18 cellular contexts compared by ENCODE assay signal in genomic region chr6:145042559-145042958, GRCh38.
A peak's percentile ranks its signal among the peaks of the same experiment; 100 is the strongest.
DNase-seq lines count a peak whose midpoint lies in the region; ATAC-seq, FAIRE-seq and TF ChIP-seq lines count a peak whose summit lies in the region.
"Had no signal": no experiment of that assay in that cellular context is flagged by ENCODE, and none has a peak within 500 bp of the region (broad histone marks: within the 10 kb centered on the region; RNA-seq: fewer than 3 reads in every experiment).

No MANE protein-coding gene starts in this region.

- no peak overlapping the region for H2BK5ac ChIP-seq in mesendoderm (ENCODE audit: low read length)

- H3K9ac ChIP-seq in GM12878 (ENCODE audit: control insufficient read depth, insufficient read depth, low read length) (no peak overlapping the region), mesendoderm (ENCODE audit: low read length) (no peak overlapping the region)

- H3K23ac ChIP-seq in mesendoderm (ENCODE audit: low read length) = no peak overlapping the region

- SMC1A ChIA-PET in GM12878 (lab: Charles Lee; ENCODE audit: uncharacterized antibody, unreplicated experiment) = interaction anchor here (0.7 to 0.8 kb wide), 2 partner anchors 326 to 457 kb away, joined by 3 read pairs; no protein-coding TSS in a partner anchor

- TF ChIP-seq EP300 in GM12878 (IDR thresholded peaks at IDR 0.05; ENCODE audit: borderline replicate concordance in 1 of 2, control insufficient read depth in 1 of 2, low read depth in 2 of 2, low read length in 2 of 2) = no peak

- no peak overlapping the region for H3K56ac ChIP-seq in mesendoderm (ENCODE audit: low read length)

- no peak for TF ChIP-seq RAD21 in GM12878 (IDR thresholded peaks at IDR 0.05; ENCODE audit: insufficient read depth, low read depth, low read length)

- H3K4me3 ChIP-seq in GM12878 (no peak overlapping the region), mesendoderm (ENCODE audit: low read length) (no peak overlapping the region)
- H3K4me3 ChIP-seq: suprapubic skin had no signal

- H2AFZ ChIP-seq in GM12878 (ENCODE audit: control insufficient read depth, low read depth, low read length) = no peak overlapping the region

- no peaks in the 10 kb centered on the region for H3K4me1 ChIP-seq in GM12878 (ENCODE audit: control insufficient read depth, insufficient read depth, low read length)
- H3K4me1 ChIP-seq in mesendoderm (ENCODE audit: control insufficient read depth, low read depth, low read length) = peaks cover 2% of the 10 kb centered on the region
- H3K4me1 ChIP-seq: suprapubic skin had no signal

- BruUV-seq in GM12878 (replicated peaks; lab: Mats Ljungman, UMichigan) = no TSS peak

- RAD21 ChIA-PET in GM12878 (lab: Charles Lee; ENCODE audit: unreplicated experiment) = no interaction called here

- H3K27ac ChIP-seq in GM12878 (ENCODE audit: control insufficient read depth, insufficient read depth) (no peak overlapping the region), mesendoderm (ENCODE audit: low read depth, low read length) (no peak overlapping the region)
- H3K27ac ChIP-seq: suprapubic skin had no signal

- H3K36me3 ChIP-seq in GM12878 (ENCODE audit: control insufficient read depth in 2 of 2, insufficient read depth in 2 of 2, low read length in 1 of 2) (no peaks in the 10 kb centered on the region), mesendoderm (ENCODE audit: control insufficient read depth, insufficient read depth, low read length) (no peaks in the 10 kb centered on the region)
- H3K36me3 ChIP-seq: suprapubic skin had no signal

- DNase-seq in NCI-H748 (lab: John Stamatoyannopoulos, UW; ENCODE audit: unreplicated experiment) (peak; percentile 10), NCI-H748 treated with DMSO at 0.1 percent for 48 hours (lab: John Stamatoyannopoulos, UW) (no peak), HT-29 (ENCODE audit: low spot score) (peak; percentile 16), GM12878 (ENCODE audit: low read depth, low spot score) (no peak), mesendoderm (peak; percentile 34), HPDE6-E6E7 (ENCODE audit: extremely low spot score) (no peak), activated gamma-delta T cell (lab: John Stamatoyannopoulos, UW) (no peak)
- DNase-seq: activated CD4-positive, CD25-positive, alpha-beta regulatory T cell treated with anti-CD3 and anti-CD28 coated beads, Interleukin-2, amount 50 U/mL, for 72 hours; activated T-cell treated with anti-CD3 and anti-CD28 coated beads for 4 hours; effector memory CD4-positive, alpha-beta T cell; foreskin fibroblast; Kasumi-1; NCI-H446 treated with DMSO at 0.1 percent for 48 hours; retina; stimulated activated CD4-positive, alpha-beta T cell treated with anti-CD3 and anti-CD28 coated beads, Interleukin-1b, Interleukin-23, amount 100 ng/mL, for 48 hours had no signal

- TF ChIP-seq CTCF in GM12878 (IDR thresholded peaks at IDR 0.05 in 2 of 3, conservative IDR thresholded peaks at IDR 0.05 in 1 of 3; ENCODE audit: control insufficient read depth in 2 of 3, extremely low read depth in 1 of 3, insufficient read depth in 1 of 3, low read depth in 3 of 3, low read length in 3 of 3) = peak in 2 of 3 experiments; percentile 5 to 25; a peak in 2 of 6 replicates

- H2AK5ac ChIP-seq in mesendoderm (ENCODE audit: low read length) = no peak overlapping the region

- H4K5ac ChIP-seq in mesendoderm (ENCODE audit: low read length) = no peak overlapping the region

- no peak overlapping the region for H3K4ac ChIP-seq in mesendoderm (ENCODE audit: low read depth, low read length)

- POLR2A ChIA-PET in GM12878 (lab: Charles Lee) = no interaction called here

- intact Hi-C loops in GM12878 (cut with micrococcal nuclease; ENCODE audit: unreplicated experiment) = no loop called here

- no peak overlapping the region for H4K8ac ChIP-seq in mesendoderm (ENCODE audit: low read depth, low read length)

- no peak overlapping the region for H3K4me2 ChIP-seq in GM12878 (ENCODE audit: control insufficient read depth, insufficient read depth)
- H3K4me2 ChIP-seq in mesendoderm (ENCODE audit: low read length) = no peak overlapping the region

- TF ChIP-seq POLR2A in GM12878 (IDR thresholded peaks at IDR 0.05; ENCODE audit: low read depth, low read length) = no peak

- in situ Hi-C loops in GM12878 (cut with MboI) = no loop called here

- H3K9me3 ChIP-seq in GM12878 (replicated peaks; ENCODE audit: control insufficient read depth, insufficient read depth, low read length) = no peaks in the 10 kb centered on the region
- H3K9me3 ChIP-seq: suprapubic skin had no signal

- no peak for FAIRE-seq in GM12878 (lab: Jason Lieb, UNC)

- no peak overlapping the region for H2BK15ac ChIP-seq in mesendoderm (replicated peaks; ENCODE audit: low read depth)

- no peaks in the 10 kb centered on the region for H3K79me2 ChIP-seq in GM12878 (ENCODE audit: control insufficient read depth, insufficient read depth, low read length)
- H3K79me2 ChIP-seq in mesendoderm (ENCODE audit: control insufficient read depth, insufficient read depth, low read length) = no peaks in the 10 kb centered on the region

- H3K27me3 ChIP-seq in GM12878 (replicated peaks in 1 of 2; ENCODE audit: control insufficient read depth in 2 of 2, insufficient read depth in 2 of 2, low read length in 1 of 2) = no peaks in the 10 kb centered on the region
- no peaks in the 10 kb centered on the region for H3K27me3 ChIP-seq in mesendoderm (ENCODE audit: insufficient read depth, low read length, poor library complexity)
- H3K27me3 ChIP-seq: suprapubic skin had no signal

- WGBS in GM12878 (ENCODE audit: insufficient coverage, insufficient replicate concordance, low lambda C conversion rate, missing lambda C conversion rate) = 62% methylated on average over 5 of the region's 5 CpGs
- no CpG with 5 or more reads among the region's 5 CpGs for WGBS in mesendoderm (ENCODE audit: extremely low coverage, insufficient coverage, low lambda C conversion rate)

- no peaks in the 10 kb centered on the region for H4K20me1 ChIP-seq in GM12878 (ENCODE audit: control insufficient read depth, insufficient read depth)

- H3K79me1 ChIP-seq in mesendoderm (ENCODE audit: low read length) = no peaks in the 10 kb centered on the region

- no peak overlapping the region for H2BK120ac ChIP-seq in mesendoderm (ENCODE audit: low read depth, low read length)

- ATAC-seq in GM12878 (peak; percentile 68), HG02678 (IDR thresholded peaks at IDR 0.05; ENCODE audit: unreplicated experiment) (no peak)
- ATAC-seq: natural killer cell treated with Interleukin-12 subunit alpha and Interleukin-12 subunit beta and Interleukin-15 and Interleukin-18, amount 100 ng/mL, for 72 hours had no signal

- no peak overlapping the region for H3K18ac ChIP-seq in mesendoderm (ENCODE audit: low read length)

- CTCF ChIA-PET in GM12878 (lab: Yijun Ruan, JAX) = interaction anchor here (0.6 to 1.1 kb wide), 2 partner anchors 11 to 454 kb away, joined by 3 read pairs; no protein-coding TSS in a partner anchor

TF ChIP-seq in GM12878, 131 proteins besides CTCF, POLR2A, EP300 and RAD21 (continues in another document):
- TF ChIP-seq HCFC1 (IDR thresholded peaks at IDR 0.05; ENCODE audit: low read length) (no peak), CUX1 (IDR thresholded peaks at IDR 0.05; ENCODE audit: insufficient replicate concordance, low read depth, low read length) (no peak), SRF (IDR thresholded peaks at IDR 0.05; ENCODE audit: low read depth in 2 of 2, low read length in 2 of 2) (no peak), PKNOX1 (IDR thresholded peaks at IDR 0.05) (no peak)
- TF ChIP-seq, protein P1, sequence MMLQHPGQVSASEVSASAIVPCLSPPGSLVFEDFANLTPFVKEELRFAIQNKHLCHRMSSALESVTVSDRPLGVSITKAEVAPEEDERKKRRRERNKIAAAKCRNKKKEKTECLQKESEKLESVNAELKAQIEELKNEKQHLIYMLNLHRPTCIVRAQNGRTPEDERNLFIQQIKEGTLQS (IDR thresholded peaks at IDR 0.05; ENCODE audit: borderline replicate concordance, extremely low read depth, low read depth, low read length) = no peak

Comparison
In these comparisons a context has a peak if more than half of its experiments do, and no peak if none do; other contexts are left out.
1. DNase-seq: peak in NCI-H748 (single experiment), HT-29 (single experiment) and mesendoderm (single experiment); none in NCI-H748 treated with DMSO at 0.1 percent for 48 hours (single experiment), GM12878 (single experiment), HPDE6-E6E7 (single experiment) and activated gamma-delta T cell (single experiment).